In genomic region chr14:94355191-94355794, GRCh38 we compare ENCODE assay signal across 8 cellular contexts. TPM values are rescaled to one million over a fixed set of nuclear protein-coding genes. Genes with fewer than 3 reads are reported as not detected.
DNase-seq lines count a peak whose midpoint lies in the region; ATAC-seq and TF ChIP-seq lines count a peak whose summit lies in the region.

No MANE protein-coding gene starts in this region.

- intact Hi-C loops in activated T-helper 2 cell treated with anti-CD3 and anti-CD28 coated beads, Interferon-gamma antibody, Interleukin-2, Interleukin-4, amounts not matched to agents 10 μg/mL and 5 μg/mL and 100 μg/mL, durations not matched to agents 14 hours and 24 hours and 36 hours (cut with micrococcal nuclease) = no loop called here

- no peak for ATAC-seq in HG02571 (IDR thresholded peaks at IDR 0.05; ENCODE audit: unreplicated experiment)

- no peak overlapping the region for H3K27ac Mint-ChIP-seq in activated T-helper 2 cell treated with anti-CD3 and anti-CD28 coated beads, Interferon-gamma antibody, Interleukin-2, Interleukin-4, amounts not matched to agents 10 μg/mL and 5 μg/mL and 100 μg/mL, durations not matched to agents 14 hours and 24 hours and 36 hours

- peaks cover 2% of the 10 kb centered on the region for H3K4me1 Mint-ChIP-seq in activated T-helper 2 cell treated with anti-CD3 and anti-CD28 coated beads, Interferon-gamma antibody, Interleukin-2, Interleukin-4, amounts not matched to agents 10 μg/mL and 5 μg/mL and 100 μg/mL, durations not matched to agents 14 hours and 24 hours and 36 hours (ENCODE audit: low read depth)

- H3K4me3 Mint-ChIP-seq in activated T-helper 2 cell treated with anti-CD3 and anti-CD28 coated beads, Interferon-gamma antibody, Interleukin-2, Interleukin-4, amounts not matched to agents 10 μg/mL and 5 μg/mL and 100 μg/mL, durations not matched to agents 14 hours and 24 hours and 36 hours (ENCODE audit: low read depth) = no peak overlapping the region

- peaks cover 8% of the 10 kb centered on the region for H3K9me3 Mint-ChIP-seq in activated T-helper 2 cell treated with anti-CD3 and anti-CD28 coated beads, Interferon-gamma antibody, Interleukin-2, Interleukin-4, amounts not matched to agents 10 μg/mL and 5 μg/mL and 100 μg/mL, durations not matched to agents 14 hours and 24 hours and 36 hours

- H3K4me3 ChIP-seq in epithelial cell of proximal tubule (ENCODE audit: low read depth, low read length) = no peak overlapping the region

- TF ChIP-seq CTCF in epithelial cell of proximal tubule (conservative IDR thresholded peaks at IDR 0.05; ENCODE audit: low read depth, low read length) = peak; percentile 65

- DNase-seq in DMS 273 treated with DMSO at 0.1 percent for 48 hours (lab: John Stamatoyannopoulos, UW) = peak; percentile 45
- DNase-seq in M059J (ENCODE audit: low read depth) = peak; percentile 26
- peak; percentile 65 for DNase-seq in epithelial cell of proximal tubule (ENCODE audit: low read depth)
- DNase-seq in myocyte (ENCODE audit: low read depth) = peak; percentile 45
- no peak for DNase-seq in stimulated activated CD4-positive, alpha-beta T cell treated with anti-CD3 and anti-CD28 coated beads, Interleukin-12 subunit alpha, Interleukin-12 subunit beta, amount 100 ng/mL, for 4 hours
- DNase-seq in activated T-helper 2 cell treated with anti-CD3 and anti-CD28 coated beads, Interferon-gamma antibody, Interleukin-2, Interleukin-4, amounts not matched to agents 10 μg/mL and 5 μg/mL and 100 μg/mL, durations not matched to agents 14 hours and 24 hours and 36 hours (ENCODE audit: low spot score) = no peak
- DNase-seq in GM19238 (ENCODE audit: insufficient read length, low spot score) = no peak

- H3K27me3 Mint-ChIP-seq in activated T-helper 2 cell treated with anti-CD3 and anti-CD28 coated beads, Interferon-gamma antibody, Interleukin-2, Interleukin-4, amounts not matched to agents 10 μg/mL and 5 μg/mL and 100 μg/mL, durations not matched to agents 14 hours and 24 hours and 36 hours (ENCODE audit: low read depth) = peaks cover 9% of the 10 kb centered on the region

- H3K36me3 Mint-ChIP-seq in activated T-helper 2 cell treated with anti-CD3 and anti-CD28 coated beads, Interferon-gamma antibody, Interleukin-2, Interleukin-4, amounts not matched to agents 10 μg/mL and 5 μg/mL and 100 μg/mL, durations not matched to agents 14 hours and 24 hours and 36 hours (ENCODE audit: low read depth) = no peaks in the 10 kb centered on the region

RNA-seq across cellular contexts. Expression of gene SERPINA2, which starts 11.2 kb away (rescaled TPM):
- total RNA-seq in M059J (2014; rRNA removed; shearing (Covaris generic)) = not detected in 2 replicates
- total RNA-seq in epithelial cell of proximal tubule (not detected in 2 replicates), myocyte (not detected in 2 replicates)
- not detected for polyA plus RNA-seq in myocyte (2012)
- not detected in 2 replicates for total RNA-seq in activated T-helper 2 cell treated with anti-CD3 and anti-CD28 coated beads, Interferon-gamma antibody, Interleukin-2, Interleukin-4, amounts not matched to agents 10 μg/mL and 5 μg/mL and 100 μg/mL, durations not matched to agents 14 hours and 24 hours and 36 hours

RNA-seq across cellular contexts. Expression of gene SERPINA6, which starts 32.2 kb away (rescaled TPM):
- 0.05 TPM in 1 of 2 replicates, not detected in the other for total RNA-seq in M059J (2014; rRNA removed; shearing (Covaris generic))
- total RNA-seq in epithelial cell of proximal tubule (0.81 and 1.4 TPM in 2 replicates), myocyte (not detected in 2 replicates)
- not detected for polyA plus RNA-seq in myocyte (2012)
- total RNA-seq in activated T-helper 2 cell treated with anti-CD3 and anti-CD28 coated beads, Interferon-gamma antibody, Interleukin-2, Interleukin-4, amounts not matched to agents 10 μg/mL and 5 μg/mL and 100 μg/mL, durations not matched to agents 14 hours and 24 hours and 36 hours = not detected in 2 replicates

RNA-seq across cellular contexts. Expression of gene SERPINA1, which starts 33.1 kb away (rescaled TPM):
- total RNA-seq in M059J (2014; rRNA removed; shearing (Covaris generic)) = 5.6 and 8.3 TPM in 2 replicates
- total RNA-seq in epithelial cell of proximal tubule = 15.3 and 15.8 TPM in 2 replicates
- not detected in 2 replicates for total RNA-seq in myocyte
- 0.08 TPM for polyA plus RNA-seq in myocyte (2012)
- 1.1 and 1.3 TPM in 2 replicates for total RNA-seq in activated T-helper 2 cell treated with anti-CD3 and anti-CD28 coated beads, Interferon-gamma antibody, Interleukin-2, Interleukin-4, amounts not matched to agents 10 μg/mL and 5 μg/mL and 100 μg/mL, durations not matched to agents 14 hours and 24 hours and 36 hours

Comparison
In these comparisons a context has a peak if more than half of its experiments do, and no peak if none do; other contexts are left out.
1. DNase-seq: peak in DMS 273 treated with DMSO at 0.1 percent for 48 hours (single experiment), M059J (single experiment), epithelial cell of proximal tubule (single experiment) and myocyte (single experiment); none in stimulated activated CD4-positive, alpha-beta T cell treated with anti-CD3 and anti-CD28 coated beads, Interleukin-12 subunit alpha, Interleukin-12 subunit beta, amount 100 ng/mL, for 4 hours (single experiment), activated T-helper 2 cell treated with anti-CD3 and anti-CD28 coated beads, Interferon-gamma antibody, Interleukin-2, Interleukin-4, amounts not matched to agents 10 μg/mL and 5 μg/mL and 100 μg/mL, durations not matched to agents 14 hours and 24 hours and 36 hours (single experiment) and GM19238 (single experiment).